Comparison of ENCODE assay signal across 8 cellular contexts in genomic region chr11:66268953-66269906, GRCh38. TPM values are rescaled to one million over a fixed set of nuclear protein-coding genes. Genes with fewer than 3 reads are reported as not detected.
A peak's percentile ranks its signal among the peaks of the same experiment; 100 is the strongest.
DNase-seq lines count a peak whose midpoint lies in the region; ATAC-seq, FAIRE-seq and TF ChIP-seq lines count a peak whose summit lies in the region.

No MANE protein-coding gene starts in this region.

- no peak for TF ChIP-seq POLR2A in GM12891 (IDR thresholded peaks at IDR 0.05; ENCODE audit: low read depth, low read length)

- no peaks in the 10 kb centered on the region for H3K27me3 ChIP-seq in AG04450 (ENCODE audit: control insufficient read depth, insufficient read depth, low read length)
- no peaks in the 10 kb centered on the region for H3K27me3 ChIP-seq in RWPE2 (ENCODE audit: insufficient read depth, poor library complexity, severe bottlenecking)
- no peaks in the 10 kb centered on the region for H3K27me3 ChIP-seq in ectodermal cell (ENCODE audit: control insufficient read depth, insufficient read depth, low read length, poor library complexity, severe bottlenecking)
- no peaks in the 10 kb centered on the region for H3K27me3 ChIP-seq in mucosa of stomach (ENCODE audit: control insufficient read depth, insufficient read depth, low read length)

- H3K36me3 ChIP-seq in RWPE2 (ENCODE audit: low read depth) (peaks cover 55% of the 10 kb centered on the region), ectodermal cell (ENCODE audit: control insufficient read depth, insufficient read depth, low read length) (peaks cover 25% of the 10 kb centered on the region), mucosa of stomach (ENCODE audit: control insufficient read depth, insufficient read depth, low read length) (peaks cover 22% of the 10 kb centered on the region)

- peak overlapping the region; percentile 100 for H3K9ac ChIP-seq in mucosa of stomach (ENCODE audit: low read length)

- TF ChIP-seq CTCF in AG04450 (IDR thresholded peaks at IDR 0.05; ENCODE audit: low read depth, low read length) (peak; percentile 37), RWPE2 (IDR thresholded peaks at IDR 0.05; ENCODE audit: poor library complexity, severe bottlenecking) (peak; percentile 10)

- H3K4me3 ChIP-seq in AG04450 (ENCODE audit: low read depth, low read length), result peak overlapping the region; percentile 91
- H3K4me3 ChIP-seq in RWPE2 (ENCODE audit: severe bottlenecking), result peak overlapping the region; percentile 52
- peak overlapping the region; percentile 98 for H3K4me3 ChIP-seq in ectodermal cell (ENCODE audit: insufficient read depth, low read depth, low read length)
- H3K4me3 ChIP-seq in mucosa of stomach (ENCODE audit: low read length), result peak overlapping the region; percentile 85

- WGBS in ectodermal cell, 2 experiments, result 7% methylated on average over 32 of the region's 32 CpGs

- no peak for ATAC-seq in RWPE2 (ENCODE audit: low read depth)

- DNase-seq in AG04450 (ENCODE audit: low read depth, low spot score) (no peak), GM12891 (ENCODE audit: insufficient read length, low spot score) (no peak), RWPE2 (ENCODE audit: low spot score) (peak; percentile 42), cerebellar cortex (ENCODE audit: low spot score) (no peak), Ammon's horn (ENCODE audit: low spot score) (no peak), foreskin melanocyte (no peak)

- H3K4me1 ChIP-seq in RWPE2 (ENCODE audit: insufficient read depth, poor library complexity, severe bottlenecking) (no peaks in the 10 kb centered on the region), ectodermal cell (ENCODE audit: control insufficient read depth, insufficient read depth, low read length) (no peaks in the 10 kb centered on the region), mucosa of stomach (ENCODE audit: control insufficient read depth, insufficient read depth, low read length) (peaks cover 18% of the 10 kb centered on the region)

- FAIRE-seq in GM12891 (lab: Jason Lieb, UNC), result peak; percentile 79

- CTCF ChIA-PET in AG04450 (lab: Charles Lee), result interaction anchor here (1.1 kb wide), 2 partner anchors 13 to 42 kb away, joined by 3 to 5 read pairs; no protein-coding TSS in a partner anchor

- peaks cover 3% of the 10 kb centered on the region; the same call in 1 of the 2 replicates for H3K9me3 ChIP-seq in AG04450 (ENCODE audit: control insufficient read depth, insufficient read depth, low read length)
- no peaks in the 10 kb centered on the region for H3K9me3 ChIP-seq in RWPE2 (ENCODE audit: severe bottlenecking)
- no peaks in the 10 kb centered on the region for H3K9me3 ChIP-seq in ectodermal cell (ENCODE audit: control insufficient read depth, low read length)
- no peaks in the 10 kb centered on the region for H3K9me3 ChIP-seq in mucosa of stomach (ENCODE audit: control insufficient read depth, low read length)

- POLR2A ChIA-PET in AG04450 (lab: Yijun Ruan, JAX), result interaction anchor here (0.6 to 2.6 kb wide), 3 partner anchors 17 to 32 kb away, joined by 3 to 13 read pairs (median 3); partner anchors contain the start of gene YIF1A

- H3K27ac ChIP-seq in AG04450 (ENCODE audit: low read depth, low read length) (peak overlapping the region; percentile 81), RWPE2 (ENCODE audit: poor library complexity, severe bottlenecking) (peak overlapping the region; percentile 82), ectodermal cell (ENCODE audit: insufficient read depth, low read depth, low read length, poor library complexity, severe bottlenecking) (peak overlapping the region; percentile 71)

TF ChIP-seq in GM12891, 5 proteins besides CTCF, POLR2A, EP300 and RAD21:
- TF ChIP-seq TAF1 (IDR thresholded peaks at IDR 0.05; ENCODE audit: low read depth, low read length) (no peak), POU2F2 (IDR thresholded peaks at IDR 0.05; ENCODE audit: low read depth, low read length) (no peak), PAX5 (IDR thresholded peaks at IDR 0.05; ENCODE audit: insufficient read depth, low read length, severe bottlenecking) (no peak), POLR2AphosphoS5 (IDR thresholded peaks at IDR 0.05; ENCODE audit: low read depth, low read length) (no peak), SPI1 (IDR thresholded peaks at IDR 0.05; ENCODE audit: low read depth, low read length) (no peak; the same call in none of the 2 replicates)
TF ChIP-seq in GM12891: peak in this region for 0.

RNA-seq across cellular contexts. Expression of gene RAB1B, which starts 0.8 kb away (rescaled TPM):
- polyA plus RNA-seq in AG04450 (2011; rRNA removed), result 127 and 183 TPM in 2 replicates
- 142 and 181 TPM in 2 replicates for polyA minus RNA-seq in AG04450 (2011; rRNA and poly(A)+ RNA removed)
- 94.6 TPM for polyA plus RNA-seq in GM12891 (2012; ENCODE audit: low read depth, missing spikeins)
- 123 TPM for polyA plus RNA-seq in ectodermal cell (2013, experiment 1 of 4)
- 123 TPM for polyA plus RNA-seq in ectodermal cell (2013, experiment 2 of 4)
- polyA plus RNA-seq in ectodermal cell (2013, experiment 3 of 4), result 104 TPM
- polyA plus RNA-seq in ectodermal cell (2013, experiment 4 of 4), result 116 TPM

RNA-seq across cellular contexts. Expression of gene CNIH2, which starts 8.7 kb away (rescaled TPM):
- 2.0 and 2.8 TPM in 2 replicates for polyA plus RNA-seq in AG04450 (2011; rRNA removed)
- 1.4 and 1.6 TPM in 2 replicates for polyA minus RNA-seq in AG04450 (2011; rRNA and poly(A)+ RNA removed)
- 1.4 TPM for polyA plus RNA-seq in GM12891 (2012; ENCODE audit: low read depth, missing spikeins)
- 43.9 TPM for polyA plus RNA-seq in ectodermal cell (2013, experiment 1 of 4)
- 33.4 TPM for polyA plus RNA-seq in ectodermal cell (2013, experiment 2 of 4)
- polyA plus RNA-seq in ectodermal cell (2013, experiment 3 of 4), result 39.5 TPM
- 41.3 TPM for polyA plus RNA-seq in ectodermal cell (2013, experiment 4 of 4)

RNA-seq across cellular contexts. Expression of gene KLC2, which starts 11.7 kb away (rescaled TPM):
- polyA plus RNA-seq in AG04450 (2011; rRNA removed), result 6.4 and 8.5 TPM in 2 replicates
- 10.9 and 14.9 TPM in 2 replicates for polyA minus RNA-seq in AG04450 (2011; rRNA and poly(A)+ RNA removed)
- 13.8 TPM for polyA plus RNA-seq in GM12891 (2012; ENCODE audit: low read depth, missing spikeins)
- 58.2 TPM for polyA plus RNA-seq in ectodermal cell (2013, experiment 1 of 4)
- polyA plus RNA-seq in ectodermal cell (2013, experiment 2 of 4), result 64.4 TPM
- polyA plus RNA-seq in ectodermal cell (2013, experiment 3 of 4), result 55.0 TPM
- 50.5 TPM for polyA plus RNA-seq in ectodermal cell (2013, experiment 4 of 4)

RNA-seq across cellular contexts. Expression of gene YIF1A, which starts 19.7 kb away (rescaled TPM):
- polyA plus RNA-seq in AG04450 (2011; rRNA removed), result 126 and 140 TPM in 2 replicates
- polyA minus RNA-seq in AG04450 (2011; rRNA and poly(A)+ RNA removed), result 175 and 209 TPM in 2 replicates
- polyA plus RNA-seq in GM12891 (2012; ENCODE audit: low read depth, missing spikeins), result 58.0 TPM
- polyA plus RNA-seq in ectodermal cell (2013, experiment 1 of 4), result 30.8 TPM
- polyA plus RNA-seq in ectodermal cell (2013, experiment 2 of 4), result 33.2 TPM
- polyA plus RNA-seq in ectodermal cell (2013, experiment 3 of 4), result 35.0 TPM
- 34.7 TPM for polyA plus RNA-seq in ectodermal cell (2013, experiment 4 of 4)

RNA-seq across cellular contexts. Expression of gene TMEM151A, which starts 22.5 kb away (rescaled TPM):
- polyA plus RNA-seq in AG04450 (2011; rRNA removed), result not detected in 2 replicates
- polyA minus RNA-seq in AG04450 (2011; rRNA and poly(A)+ RNA removed), result not detected in 2 replicates
- polyA plus RNA-seq in GM12891 (2012; ENCODE audit: low read depth, missing spikeins), result 0.18 TPM
- polyA plus RNA-seq in ectodermal cell (2013, experiment 1 of 4), result not detected
- polyA plus RNA-seq in ectodermal cell (2013, experiment 2 of 4), result 0.07 TPM
- 0.21 TPM for polyA plus RNA-seq in ectodermal cell (2013, experiment 3 of 4)
- 0.12 TPM for polyA plus RNA-seq in ectodermal cell (2013, experiment 4 of 4)
